In the genomic region with DNA sequence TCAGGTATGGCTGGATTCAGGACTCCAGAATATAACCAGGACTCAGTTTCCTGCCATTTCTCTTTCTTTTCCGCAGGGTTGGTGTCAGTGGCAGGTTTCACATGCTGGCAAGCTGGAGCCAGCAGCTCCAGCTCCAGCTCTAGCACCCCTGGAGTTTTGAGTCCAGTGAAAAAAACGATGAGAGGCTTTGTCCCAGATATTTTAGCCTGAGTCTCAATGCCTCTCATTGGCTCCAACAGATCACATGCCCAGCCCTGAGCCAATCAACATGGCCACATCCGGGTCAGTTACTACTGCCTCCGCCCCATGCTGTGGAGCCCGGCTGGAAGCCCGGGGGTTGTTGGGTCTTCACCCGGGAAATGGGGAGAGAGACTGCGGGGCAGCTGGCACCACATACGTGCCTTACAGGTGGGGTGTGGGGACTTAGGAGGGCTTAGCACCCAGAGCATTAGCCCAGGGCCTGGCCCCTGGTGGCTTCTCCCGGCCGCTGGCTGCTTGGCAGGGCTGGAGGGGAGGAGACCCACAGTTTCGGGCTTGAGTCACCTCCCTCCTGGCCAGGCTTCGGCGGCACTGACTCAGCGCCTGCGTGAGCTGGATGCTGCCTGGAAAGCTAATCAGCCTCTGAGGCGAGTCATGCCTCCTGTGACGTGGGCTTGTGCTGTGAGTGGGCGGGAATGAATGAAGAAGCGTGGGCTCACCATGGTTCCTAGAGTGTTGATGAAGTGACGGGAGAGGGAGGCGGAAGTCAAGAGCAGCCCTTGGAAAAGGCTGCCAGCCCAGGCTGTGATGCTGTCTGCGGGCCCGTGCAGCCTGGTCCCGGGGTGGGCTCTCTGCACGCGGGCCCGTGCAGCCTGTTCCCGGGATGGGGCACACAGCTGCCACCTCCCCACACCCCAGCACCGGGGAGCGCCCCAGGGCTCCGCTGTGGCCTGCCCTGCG, we compare ENCODE assay signal across 1 cellular context.
TF ChIP-seq lines count a peak whose summit lies in the region.

No MANE protein-coding gene starts in this region.

TF ChIP-seq in HepG2, 621 proteins besides CTCF, POLR2A, EP300 and RAD21 (continued from another document and continues in another):
- TF ChIP-seq, protein P1, sequence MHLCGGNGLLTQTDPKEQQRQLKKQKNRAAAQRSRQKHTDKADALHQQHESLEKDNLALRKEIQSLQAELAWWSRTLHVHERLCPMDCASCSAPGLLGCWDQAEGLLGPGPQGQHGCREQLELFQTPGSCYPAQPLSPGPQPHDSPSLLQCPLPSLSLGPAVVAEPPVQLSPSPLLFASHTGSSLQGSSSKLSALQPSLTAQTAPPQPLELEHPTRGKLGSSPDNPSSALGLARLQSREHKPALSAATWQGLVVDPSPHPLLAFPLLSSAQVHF (CRISPR knock-in tag; IDR thresholded peaks at IDR 0.05) = 0 out of 2 replicates have a peak, but pooled peaks have one; percentile 39
- TF ChIP-seq ZFYVE20 (CRISPR knock-in tag; IDR thresholded peaks at IDR 0.05; ENCODE audit: borderline replicate concordance, low read depth) = no peak
- no peak for TF ChIP-seq ZNF607 (CRISPR knock-in tag; IDR thresholded peaks at IDR 0.05; ENCODE audit: borderline replicate concordance)
- TF ChIP-seq, protein P2, sequence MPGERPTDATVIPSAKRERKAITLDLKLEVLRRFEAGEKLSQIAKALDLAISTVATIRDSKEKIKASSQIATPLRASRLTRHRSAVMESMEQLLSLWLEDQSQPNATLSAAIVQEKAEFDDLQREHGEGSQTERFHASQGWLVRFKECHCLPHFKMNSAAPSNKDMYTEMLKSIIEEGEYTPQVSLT (CRISPR knock-in tag; IDR thresholded peaks at IDR 0.05; ENCODE audit: borderline replicate concordance, low read depth) = no peak
- peak; percentile 86; the same call in 1 of the 2 replicates for TF ChIP-seq SALL1 (CRISPR knock-in tag; IDR thresholded peaks at IDR 0.05)
- TF ChIP-seq SRSF1 (optimal IDR thresholded peaks at IDR 0.05; ENCODE audit: low read depth, low read length) = peak; percentile 41
- TF ChIP-seq, protein P3, sequence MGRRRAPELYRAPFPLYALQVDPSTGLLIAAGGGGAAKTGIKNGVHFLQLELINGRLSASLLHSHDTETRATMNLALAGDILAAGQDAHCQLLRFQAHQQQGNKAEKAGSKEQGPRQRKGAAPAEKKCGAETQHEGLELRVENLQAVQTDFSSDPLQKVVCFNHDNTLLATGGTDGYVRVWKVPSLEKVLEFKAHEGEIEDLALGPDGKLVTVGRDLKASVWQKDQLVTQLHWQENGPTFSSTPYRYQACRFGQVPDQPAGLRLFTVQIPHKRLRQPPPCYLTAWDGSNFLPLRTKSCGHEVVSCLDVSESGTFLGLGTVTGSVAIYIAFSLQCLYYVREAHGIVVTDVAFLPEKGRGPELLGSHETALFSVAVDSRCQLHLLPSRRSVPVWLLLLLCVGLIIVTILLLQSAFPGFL (CRISPR knock-in tag; IDR thresholded peaks at IDR 0.05) = 0 out of 2 replicates have a peak, but pooled peaks have one; percentile 43
- TF ChIP-seq, protein P4, sequence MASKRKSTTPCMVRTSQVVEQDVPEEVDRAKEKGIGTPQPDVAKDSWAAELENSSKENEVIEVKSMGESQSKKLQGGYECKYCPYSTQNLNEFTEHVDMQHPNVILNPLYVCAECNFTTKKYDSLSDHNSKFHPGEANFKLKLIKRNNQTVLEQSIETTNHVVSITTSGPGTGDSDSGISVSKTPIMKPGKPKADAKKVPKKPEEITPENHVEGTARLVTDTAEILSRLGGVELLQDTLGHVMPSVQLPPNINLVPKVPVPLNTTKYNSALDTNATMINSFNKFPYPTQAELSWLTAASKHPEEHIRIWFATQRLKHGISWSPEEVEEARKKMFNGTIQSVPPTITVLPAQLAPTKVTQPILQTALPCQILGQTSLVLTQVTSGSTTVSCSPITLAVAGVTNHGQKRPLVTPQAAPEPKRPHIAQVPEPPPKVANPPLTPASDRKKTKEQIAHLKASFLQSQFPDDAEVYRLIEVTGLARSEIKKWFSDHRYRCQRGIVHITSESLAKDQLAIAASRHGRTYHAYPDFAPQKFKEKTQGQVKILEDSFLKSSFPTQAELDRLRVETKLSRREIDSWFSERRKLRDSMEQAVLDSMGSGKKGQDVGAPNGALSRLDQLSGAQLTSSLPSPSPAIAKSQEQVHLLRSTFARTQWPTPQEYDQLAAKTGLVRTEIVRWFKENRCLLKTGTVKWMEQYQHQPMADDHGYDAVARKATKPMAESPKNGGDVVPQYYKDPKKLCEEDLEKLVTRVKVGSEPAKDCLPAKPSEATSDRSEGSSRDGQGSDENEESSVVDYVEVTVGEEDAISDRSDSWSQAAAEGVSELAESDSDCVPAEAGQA (IDR thresholded peaks at IDR 0.05; ENCODE audit: low read depth) = 0 out of 2 replicates have a peak, but pooled peaks have one; percentile 14
- TF ChIP-seq, protein P4 (CRISPR knock-in tag; IDR thresholded peaks at IDR 0.05; ENCODE audit: borderline replicate concordance) = no peak
- TF ChIP-seq, protein P5, sequence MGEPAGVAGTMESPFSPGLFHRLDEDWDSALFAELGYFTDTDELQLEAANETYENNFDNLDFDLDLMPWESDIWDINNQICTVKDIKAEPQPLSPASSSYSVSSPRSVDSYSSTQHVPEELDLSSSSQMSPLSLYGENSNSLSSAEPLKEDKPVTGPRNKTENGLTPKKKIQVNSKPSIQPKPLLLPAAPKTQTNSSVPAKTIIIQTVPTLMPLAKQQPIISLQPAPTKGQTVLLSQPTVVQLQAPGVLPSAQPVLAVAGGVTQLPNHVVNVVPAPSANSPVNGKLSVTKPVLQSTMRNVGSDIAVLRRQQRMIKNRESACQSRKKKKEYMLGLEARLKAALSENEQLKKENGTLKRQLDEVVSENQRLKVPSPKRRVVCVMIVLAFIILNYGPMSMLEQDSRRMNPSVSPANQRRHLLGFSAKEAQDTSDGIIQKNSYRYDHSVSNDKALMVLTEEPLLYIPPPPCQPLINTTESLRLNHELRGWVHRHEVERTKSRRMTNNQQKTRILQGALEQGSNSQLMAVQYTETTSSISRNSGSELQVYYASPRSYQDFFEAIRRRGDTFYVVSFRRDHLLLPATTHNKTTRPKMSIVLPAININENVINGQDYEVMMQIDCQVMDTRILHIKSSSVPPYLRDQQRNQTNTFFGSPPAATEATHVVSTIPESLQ (CRISPR knock-in tag; conservative IDR thresholded peaks at IDR 0.05) = no peak; the same call in 1 of the 2 replicates
- peak; percentile 49 for TF ChIP-seq XRCC5 (optimal IDR thresholded peaks at IDR 0.05; ENCODE audit: low read length)
- TF ChIP-seq ZNF674 (CRISPR knock-in tag; IDR thresholded peaks at IDR 0.05; ENCODE audit: low read depth) = no peak
- peak; percentile 28 for TF ChIP-seq BRD4 (CRISPR knock-in tag; IDR thresholded peaks at IDR 0.05)
- no peak for TF ChIP-seq ZSCAN25 (CRISPR knock-in tag; IDR thresholded peaks at IDR 0.05)
- no peak for TF ChIP-seq NR3C1 (CRISPR knock-in tag; IDR thresholded peaks at IDR 0.05)
- TF ChIP-seq ZFP36 (IDR thresholded peaks at IDR 0.05; ENCODE audit: borderline replicate concordance, low read depth, low read length, partially characterized antibody) = no peak
- TF ChIP-seq TCF12 (IDR thresholded peaks at IDR 0.05) = no peak
- no peak for TF ChIP-seq TCF12 (CRISPR knock-in tag; IDR thresholded peaks at IDR 0.05)
- TF ChIP-seq ONECUT2 (CRISPR knock-in tag; IDR thresholded peaks at IDR 0.05) = no peak
- TF ChIP-seq ZNF841 (CRISPR knock-in tag; IDR thresholded peaks at IDR 0.05; ENCODE audit: borderline replicate concordance) = no peak
- no peak for TF ChIP-seq ZBTB7A (CRISPR knock-in tag; IDR thresholded peaks at IDR 0.05)
- 0 out of 2 replicates have a peak, but pooled peaks have one; percentile 61 for TF ChIP-seq CHCHD3 (CRISPR knock-in tag; IDR thresholded peaks at IDR 0.05)
- TF ChIP-seq, protein P6, sequence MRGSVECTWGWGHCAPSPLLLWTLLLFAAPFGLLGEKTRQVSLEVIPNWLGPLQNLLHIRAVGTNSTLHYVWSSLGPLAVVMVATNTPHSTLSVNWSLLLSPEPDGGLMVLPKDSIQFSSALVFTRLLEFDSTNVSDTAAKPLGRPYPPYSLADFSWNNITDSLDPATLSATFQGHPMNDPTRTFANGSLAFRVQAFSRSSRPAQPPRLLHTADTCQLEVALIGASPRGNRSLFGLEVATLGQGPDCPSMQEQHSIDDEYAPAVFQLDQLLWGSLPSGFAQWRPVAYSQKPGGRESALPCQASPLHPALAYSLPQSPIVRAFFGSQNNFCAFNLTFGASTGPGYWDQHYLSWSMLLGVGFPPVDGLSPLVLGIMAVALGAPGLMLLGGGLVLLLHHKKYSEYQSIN (CRISPR knock-in tag; IDR thresholded peaks at IDR 0.05; ENCODE audit: borderline replicate concordance) = no peak; the same call in 1 of the 2 replicates
- TF ChIP-seq, protein P7, sequence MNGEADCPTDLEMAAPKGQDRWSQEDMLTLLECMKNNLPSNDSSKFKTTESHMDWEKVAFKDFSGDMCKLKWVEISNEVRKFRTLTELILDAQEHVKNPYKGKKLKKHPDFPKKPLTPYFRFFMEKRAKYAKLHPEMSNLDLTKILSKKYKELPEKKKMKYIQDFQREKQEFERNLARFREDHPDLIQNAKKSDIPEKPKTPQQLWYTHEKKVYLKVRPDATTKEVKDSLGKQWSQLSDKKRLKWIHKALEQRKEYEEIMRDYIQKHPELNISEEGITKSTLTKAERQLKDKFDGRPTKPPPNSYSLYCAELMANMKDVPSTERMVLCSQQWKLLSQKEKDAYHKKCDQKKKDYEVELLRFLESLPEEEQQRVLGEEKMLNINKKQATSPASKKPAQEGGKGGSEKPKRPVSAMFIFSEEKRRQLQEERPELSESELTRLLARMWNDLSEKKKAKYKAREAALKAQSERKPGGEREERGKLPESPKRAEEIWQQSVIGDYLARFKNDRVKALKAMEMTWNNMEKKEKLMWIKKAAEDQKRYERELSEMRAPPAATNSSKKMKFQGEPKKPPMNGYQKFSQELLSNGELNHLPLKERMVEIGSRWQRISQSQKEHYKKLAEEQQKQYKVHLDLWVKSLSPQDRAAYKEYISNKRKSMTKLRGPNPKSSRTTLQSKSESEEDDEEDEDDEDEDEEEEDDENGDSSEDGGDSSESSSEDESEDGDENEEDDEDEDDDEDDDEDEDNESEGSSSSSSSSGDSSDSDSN (CRISPR knock-in tag; IDR thresholded peaks at IDR 0.05) = peak; percentile 80
- no peak for TF ChIP-seq PAWR (CRISPR knock-in tag; IDR thresholded peaks at IDR 0.05; ENCODE audit: borderline replicate concordance)
- peak; percentile 57; the same call in 1 of the 2 replicates for TF ChIP-seq KMT2A (CRISPR knock-in tag; IDR thresholded peaks at IDR 0.05)
- TF ChIP-seq ZBTB42 (CRISPR knock-in tag; IDR thresholded peaks at IDR 0.05) = peak; percentile 31; the same call in 1 of the 2 replicates
- TF ChIP-seq, protein P8, sequence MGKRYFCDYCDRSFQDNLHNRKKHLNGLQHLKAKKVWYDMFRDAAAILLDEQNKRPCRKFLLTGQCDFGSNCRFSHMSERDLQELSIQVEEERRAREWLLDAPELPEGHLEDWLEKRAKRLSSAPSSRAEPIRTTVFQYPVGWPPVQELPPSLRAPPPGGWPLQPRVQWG (CRISPR knock-in tag; IDR thresholded peaks at IDR 0.05; ENCODE audit: borderline replicate concordance, low read depth) = no peak
- TF ChIP-seq, protein P9, sequence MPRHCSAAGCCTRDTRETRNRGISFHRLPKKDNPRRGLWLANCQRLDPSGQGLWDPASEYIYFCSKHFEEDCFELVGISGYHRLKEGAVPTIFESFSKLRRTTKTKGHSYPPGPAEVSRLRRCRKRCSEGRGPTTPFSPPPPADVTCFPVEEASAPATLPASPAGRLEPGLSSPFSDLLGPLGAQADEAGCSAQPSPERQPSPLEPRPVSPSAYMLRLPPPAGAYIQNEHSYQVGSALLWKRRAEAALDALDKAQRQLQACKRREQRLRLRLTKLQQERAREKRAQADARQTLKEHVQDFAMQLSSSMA (CRISPR knock-in tag; IDR thresholded peaks at IDR 0.05) = peak; percentile 57; the same call in 1 of the 2 replicates
